In genomic region chr4:56465599-56466295, GRCh38 we compare ENCODE assay signal across 8 cellular contexts. TPM values are rescaled to one million over a fixed set of nuclear protein-coding genes. Genes with fewer than 3 reads are reported as not detected.
DNase-seq lines count a peak whose midpoint lies in the region; ATAC-seq and TF ChIP-seq lines count a peak whose summit lies in the region.

No MANE protein-coding gene starts in this region.

- peak overlapping the region; percentile 85 for H3K4me3 Mint-ChIP-seq in mesothelial cell of epicardium

- TF ChIP-seq POLR2A in Peyer's patch (IDR thresholded peaks at IDR 0.05) = no peak
- no peak for TF ChIP-seq POLR2A in upper lobe of left lung (IDR thresholded peaks at IDR 0.05)

- H3K9me3 ChIP-seq in Peyer's patch = no peaks in the 10 kb centered on the region
- no peaks in the 10 kb centered on the region for H3K9me3 ChIP-seq in upper lobe of left lung

- CTCF ChIA-PET in BJ (lab: Yijun Ruan, JAX) = interaction anchor here (0.8 to 1.0 kb wide), 3 partner anchors 8 to 40 kb away, joined by 3 to 6 read pairs (median 3); no protein-coding TSS in a partner anchor

- H3K4me1 Mint-ChIP-seq in mesothelial cell of epicardium = peaks cover 42% of the 10 kb centered on the region

- H3K36me3 ChIP-seq in BJ (ENCODE audit: control insufficient read depth, insufficient read depth, low read length) (no peaks in the 10 kb centered on the region), Peyer's patch (peaks cover 0 to 11% (median 0%) of the 10 kb centered on the region in 3 donors), upper lobe of left lung (peaks cover 0 to 29% (median 7%) of the 10 kb centered on the region in 4 donors)

- POLR2A ChIA-PET in BJ (lab: Charles Lee) = no interaction called here

- ATAC-seq in upper lobe of left lung (ENCODE audit: low FRiP score in 2 of 2) = no peak

- H3K27me3 Mint-ChIP-seq in mesothelial cell of epicardium (ENCODE audit: low read depth) = no peaks in the 10 kb centered on the region

- TF ChIP-seq CTCF in BJ (IDR thresholded peaks at IDR 0.05; ENCODE audit: insufficient read depth, low read depth, low read length) = no peak
- TF ChIP-seq CTCF in astrocyte of the spinal cord (IDR thresholded peaks at IDR 0.05; ENCODE audit: low read depth, low read length) = no peak
- TF ChIP-seq CTCF in mesothelial cell of epicardium (IDR thresholded peaks at IDR 0.05; ENCODE audit: unreplicated experiment) = no peak
- TF ChIP-seq CTCF in Peyer's patch (IDR thresholded peaks at IDR 0.05) = no peak
- TF ChIP-seq CTCF in upper lobe of left lung (IDR thresholded peaks at IDR 0.05) = no peak

- H3K4me1 ChIP-seq in Peyer's patch (peaks cover 0 to 29% (median 11%) of the 10 kb centered on the region in 4 donors), upper lobe of left lung (peaks cover 21 to 42% (median 30%) of the 10 kb centered on the region in 4 donors)

- peaks cover 7% of the 10 kb centered on the region for H3K36me3 Mint-ChIP-seq in mesothelial cell of epicardium

- peak overlapping the region; percentile 87 for H3K4me3 ChIP-seq in BJ (ENCODE audit: low read depth, low read length)
- peak overlapping the region; percentile 61 for H3K4me3 ChIP-seq in astrocyte of the spinal cord (ENCODE audit: low read depth, low read length)
- H3K4me3 ChIP-seq in Peyer's patch = peak overlapping the region in 2 of 4 donors; percentile 91 to 95
- peak overlapping the region in 2 of 4 donors; percentile 89 to 98 for H3K4me3 ChIP-seq in upper lobe of left lung

- H3K27me3 ChIP-seq in BJ (ENCODE audit: control insufficient read depth, insufficient read depth, low read length) = no peaks in the 10 kb centered on the region
- H3K27me3 ChIP-seq in Peyer's patch = no peaks in the 10 kb centered on the region
- no peaks in the 10 kb centered on the region for H3K27me3 ChIP-seq in upper lobe of left lung

- WGBS in upper lobe of left lung, 2 donors = 66 to 79% methylated on average over 6 to 10 of the region's 10 CpGs

- H3K9me3 Mint-ChIP-seq in mesothelial cell of epicardium = no peaks in the 10 kb centered on the region

- DNase-seq in BJ (ENCODE audit: low read depth) (no peak), astrocyte of the spinal cord (ENCODE audit: low read depth, low spot score) (no peak), mesothelial cell of epicardium (ENCODE audit: low spot score in 2 of 2, unreplicated experiment in 2 of 2) (no peak), Peyer's patch (no peak), upper lobe of left lung (no peak), NCI-H1436 treated with DMSO at 0.1 percent for 48 hours (lab: John Stamatoyannopoulos, UW) (no peak), occipital lobe (lab: John Stamatoyannopoulos, UW) (no peak)

- no peak for TF ChIP-seq RAD21 in Ishikawa (IDR thresholded peaks at IDR 0.05; ENCODE audit: low read depth)

- TF ChIP-seq EP300 in Ishikawa (IDR thresholded peaks at IDR 0.05; ENCODE audit: borderline replicate concordance) (no peak), upper lobe of left lung (IDR thresholded peaks at IDR 0.05) (no peak)

- in situ Hi-C loops in astrocyte of the spinal cord (cut with HindIII; ENCODE audit: low sequenced_read_pairs) = no loop called here

- peak overlapping the region; percentile 96 for H3K27ac Mint-ChIP-seq in mesothelial cell of epicardium

- H3K27ac ChIP-seq in Peyer's patch (peak overlapping the region in 1 of 4 donors; percentile 48), upper lobe of left lung (no peak overlapping the region)

TF ChIP-seq in Ishikawa, 13 proteins besides CTCF, POLR2A, EP300 and RAD21:
- no peak for TF ChIP-seq MAX (IDR thresholded peaks at IDR 0.05)
- TF ChIP-seq TEAD4 (IDR thresholded peaks at IDR 0.05) = peak; percentile 35; the same call in 1 of the 2 replicates

RNA-seq across cellular contexts. Expression of gene SRP72, which starts 1.7 kb away (rescaled TPM):
- 118 and 145 TPM in 2 replicates for polyA plus RNA-seq in BJ (2011; rRNA removed)
- polyA minus RNA-seq in BJ (2011; rRNA and poly(A)+ RNA removed) = 78.8 and 93.5 TPM in 2 replicates
- 114 to 121 TPM (median 116 TPM) in 3 replicates for total RNA-seq in mesothelial cell of epicardium
- 100 to 1,000 TPM in 1 of 4 donors, 10 to 100 TPM in 3; 28.9 to 191 (median 38.4) TPM for total RNA-seq in Peyer's patch
- 100 to 1,000 TPM in 1 of 6 donors, 10 to 100 TPM in 5; 41.9 to 101 (median 68.8) TPM for total RNA-seq in upper lobe of left lung
- 66.9 TPM for total RNA-seq in occipital lobe

RNA-seq across cellular contexts. Expression of gene PAICS, which starts 29.7 kb away (rescaled TPM):
- 50.3 and 85.3 TPM in 2 replicates for polyA plus RNA-seq in BJ (2011; rRNA removed)
- 17.6 and 19.6 TPM in 2 replicates for polyA minus RNA-seq in BJ (2011; rRNA and poly(A)+ RNA removed)
- total RNA-seq in mesothelial cell of epicardium (110 to 121 TPM (median 113 TPM) in 3 replicates), Peyer's patch (10 to 100 TPM; 21.7 to 30.5 (median 25.4) TPM), upper lobe of left lung (10 to 100 TPM in 5 of 6 donors, 1 to 10 TPM in 1; 7.4 to 33.5 (median 22.1) TPM), occipital lobe (14.0 TPM)

RNA-seq across cellular contexts. Expression of gene PPAT, which starts 30.3 kb away (rescaled TPM):
- 3.2 and 5.3 TPM in 2 replicates for polyA plus RNA-seq in BJ (2011; rRNA removed)
- 3.2 and 4.7 TPM in 2 replicates for polyA minus RNA-seq in BJ (2011; rRNA and poly(A)+ RNA removed)
- total RNA-seq in mesothelial cell of epicardium = 25.4 to 30.9 TPM (median 26.0 TPM) in 3 replicates
- 1 to 10 TPM; 1.6 to 5.0 (median 2.3) TPM for total RNA-seq in Peyer's patch
- total RNA-seq in upper lobe of left lung = 1 to 10 TPM in 5 of 6 donors, under 1 TPM in 1; 0.44 to 6.3 (median 5.4) TPM
- 34.9 TPM for total RNA-seq in occipital lobe

RNA-seq across cellular contexts. Expression of gene ARL9, which starts 39.8 kb away (rescaled TPM):
- polyA plus RNA-seq in BJ (2011; rRNA removed) = 0.23 and 0.29 TPM in 2 replicates
- 0.19 TPM in 1 of 2 replicates, not detected in the other for polyA minus RNA-seq in BJ (2011; rRNA and poly(A)+ RNA removed)
- total RNA-seq in mesothelial cell of epicardium = 0.73 to 1.1 TPM (median 0.83 TPM) in 3 replicates
- total RNA-seq in Peyer's patch = not detected
- under 1 TPM in 2 of 6 donors, not detected in 4; 0.17 TPM for total RNA-seq in upper lobe of left lung
- total RNA-seq in occipital lobe = 3.4 TPM
